Comparison of ENCODE assay signal across 16 cellular contexts in genomic region chr10:22992621-22993020, GRCh38.
"Had no signal": no experiment of that assay in that cellular context is flagged by ENCODE, and none has a peak within 500 bp of the region (broad histone marks: within the 10 kb centered on the region; RNA-seq: fewer than 3 reads in every experiment).

No MANE protein-coding gene starts in this region.

- H2AFZ ChIP-seq: neural progenitor cell had no signal

- H3K27me3 ChIP-seq: body of pancreas, neural progenitor cell, ovary, thyroid gland had no signal

- DNase-seq: activated B cell treated with CpG ODN at 0.5 μM for 24 hours; activated CD8-positive, alpha-beta memory T cell treated with anti-CD3 and anti-CD28 coated beads, Interleukin-2, amount 50 U/mL, for 48 hours; amygdala; left colon; mammary epithelial cell; naive B cell; ovary; thyroid gland had no signal

- H3K4me2 ChIP-seq: neural progenitor cell had no signal

- H3K4me1 Mint-ChIP-seq: stimulated activated memory B cell treated with anti-CD40 and anti-IgM and Interleukin-4, amounts not matched to agents 10 μg/mL and 1 μg/mL and 100 μg/mL, for 72 hours had no signal

- ATAC-seq: body of pancreas; esophagus mucosa; left colon; stimulated activated memory B cell treated with anti-CD40 and anti-IgM and Interleukin-4, amounts not matched to agents 10 μg/mL and 1 μg/mL and 100 μg/mL, for 72 hours had no signal

- H3K4me3 ChIP-seq: body of pancreas, coronary artery, neural progenitor cell, ovary, thyroid gland had no signal

- FAIRE-seq: islet of Langerhans, urothelium cell line had no signal

- H3K9ac ChIP-seq: neural progenitor cell had no signal

- H3K4me1 ChIP-seq: neural progenitor cell had no signal

- H3K27ac Mint-ChIP-seq: activated B cell treated with CpG ODN at 0.5 μM for 24 hours; activated naive CD8-positive, alpha-beta T cell treated with anti-CD3 and anti-CD28 coated beads for 36 hours; naive B cell; neural progenitor cell; stimulated activated memory B cell treated with anti-CD40 and anti-IgM and Interleukin-4, amounts not matched to agents 10 μg/mL and 1 μg/mL and 100 μg/mL, for 72 hours had no signal

- H3K9me3 ChIP-seq: body of pancreas, ovary, thyroid gland had no signal

- H3K27ac ChIP-seq: body of pancreas, coronary artery, neural progenitor cell, ovary, thyroid gland had no signal

- H3K9me3 Mint-ChIP-seq: activated B cell treated with CpG ODN at 0.5 μM for 24 hours; activated naive CD8-positive, alpha-beta T cell treated with anti-CD3 and anti-CD28 coated beads for 36 hours; naive B cell; neural progenitor cell; stimulated activated memory B cell treated with anti-CD40 and anti-IgM and Interleukin-4, amounts not matched to agents 10 μg/mL and 1 μg/mL and 100 μg/mL, for 72 hours had no signal

- H3K36me3 ChIP-seq: neural progenitor cell, ovary, thyroid gland had no signal

- H3K4me3 Mint-ChIP-seq: activated B cell treated with CpG ODN at 0.5 μM for 24 hours; activated naive CD8-positive, alpha-beta T cell treated with anti-CD3 and anti-CD28 coated beads for 36 hours; naive B cell; neural progenitor cell; stimulated activated memory B cell treated with anti-CD40 and anti-IgM and Interleukin-4, amounts not matched to agents 10 μg/mL and 1 μg/mL and 100 μg/mL, for 72 hours had no signal

- H3K36me3 Mint-ChIP-seq: activated naive CD8-positive, alpha-beta T cell treated with anti-CD3 and anti-CD28 coated beads for 36 hours; naive B cell; neural progenitor cell; stimulated activated memory B cell treated with anti-CD40 and anti-IgM and Interleukin-4, amounts not matched to agents 10 μg/mL and 1 μg/mL and 100 μg/mL, for 72 hours had no signal
